Comparison of ENCODE assay signal across 18 cellular contexts in the genomic region with DNA sequence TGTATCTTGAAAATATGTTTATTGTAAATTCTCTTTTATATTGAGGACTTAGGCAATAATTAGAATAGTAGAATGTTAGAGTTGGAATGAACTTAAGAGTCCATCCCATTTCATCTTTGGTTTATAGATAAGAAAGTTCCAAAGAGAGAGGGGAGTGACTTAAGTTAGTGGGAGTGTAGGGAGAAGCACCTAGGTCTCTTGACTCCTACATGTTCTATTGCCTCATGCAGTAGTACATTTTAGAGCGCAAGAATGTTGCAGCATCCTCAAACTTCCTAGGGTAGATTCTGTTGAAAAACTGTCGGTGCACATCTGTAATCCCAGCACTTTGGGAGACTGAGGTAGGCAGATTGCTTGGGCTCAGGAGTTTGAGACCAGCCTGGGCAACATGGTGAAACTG.
"Had no signal": no experiment of that assay in that cellular context is flagged by ENCODE, and none has a peak within 500 bp of the region (broad histone marks: within the 10 kb centered on the region; RNA-seq: fewer than 3 reads in every experiment).

No MANE protein-coding gene starts in this region.

- DNase-seq: MG63, NCI-H1048, NCI-H1105, NCI-H1417, NCI-H1436 treated with DMSO at 0.1 percent for 48 hours, NCI-H1694, NCI-H187 treated with DMSO at 0.1 percent for 48 hours, NCI-H2029 treated with DMSO at 0.1 percent for 48 hours, NCI-H2171 treated with DMSO at 0.1 percent for 48 hours, NCI-H345, NCI-H446 treated with DMSO at 0.1 percent for 48 hours, NCI-H510A treated with DMSO at 0.1 percent for 48 hours, NCI-H526, NCI-H748 treated with DMSO at 0.1 percent for 48 hours, PC-3, Right ventricle myocardium superior, SIG-M5 had no signal

- ATAC-seq: Panc1, PC-3 had no signal
